ENCODE assay signal across 1 cellular context in genomic region chr12:56079729-56080555, GRCh38.
TF ChIP-seq lines count a peak whose summit lies in the region.

Gene ERBB3, plus strand, starts transcription at chr12:56080165. Its CDS starts 136 bp downstream, at chr12:56080301.

TF ChIP-seq in HEK293, 187 proteins besides CTCF, POLR2A, EP300 and RAD21 (continued from another document and continues in another):
- TF ChIP-seq ZNF518A (tag by site-specific recombination; conservative IDR thresholded peaks at IDR 0.05; ENCODE audit: low read depth) (no peak), ZNF274 (IDR thresholded peaks at IDR 0.05; ENCODE audit: low read length) (no peak), ZNF274 (tag by site-specific recombination; IDR thresholded peaks at IDR 0.05; ENCODE audit: borderline replicate concordance) (no peak), ZNF600 (tag by site-specific recombination; IDR thresholded peaks at IDR 0.05) (peak; percentile 100), GLIS2 (tag by site-specific recombination; IDR thresholded peaks at IDR 0.05) (peak; percentile 95), ZNF629 (tag by site-specific recombination; IDR thresholded peaks at IDR 0.05) (peak; percentile 84), ZNF138 (tag by site-specific recombination; IDR thresholded peaks at IDR 0.05; ENCODE audit: borderline replicate concordance) (no peak), PRDM6 (tag by site-specific recombination; IDR thresholded peaks at IDR 0.05) (no peak), ZNF610 (tag by site-specific recombination; IDR thresholded peaks at IDR 0.05; ENCODE audit: borderline replicate concordance) (peak; percentile 81), ZNF26 (tag by site-specific recombination; IDR thresholded peaks at IDR 0.05) (no peak), ZNF596 (tag by site-specific recombination; IDR thresholded peaks at IDR 0.05) (peak; percentile 96), ZNF585B (tag by site-specific recombination; IDR thresholded peaks at IDR 0.05) (no peak), ZNF114 (tag by site-specific recombination; IDR thresholded peaks at IDR 0.05) (no peak), ZNF19 (tag by site-specific recombination; IDR thresholded peaks at IDR 0.05; ENCODE audit: low read depth) (no peak), ZNF658 (tag by site-specific recombination; IDR thresholded peaks at IDR 0.05) (no peak), YY2 (tag by site-specific recombination; IDR thresholded peaks at IDR 0.05) (peak; percentile 62), EGR2 (tag by site-specific recombination; IDR thresholded peaks at IDR 0.05; ENCODE audit: low read depth) (peak; percentile 77), ZNF677 (tag by site-specific recombination; IDR thresholded peaks at IDR 0.05) (no peak), ZNF37A (tag by site-specific recombination; IDR thresholded peaks at IDR 0.05) (no peak), ZNF785 (tag by site-specific recombination; IDR thresholded peaks at IDR 0.05) (peak; percentile 80), PRDM2 (tag by site-specific recombination; IDR thresholded peaks at IDR 0.05; ENCODE audit: borderline replicate concordance) (peak; percentile 79; the same call in 1 of the 2 replicates), ZSCAN5A (tag by site-specific recombination; IDR thresholded peaks at IDR 0.05) (peak; percentile 67; the same call in 1 of the 2 replicates)
- TF ChIP-seq, protein P1, sequence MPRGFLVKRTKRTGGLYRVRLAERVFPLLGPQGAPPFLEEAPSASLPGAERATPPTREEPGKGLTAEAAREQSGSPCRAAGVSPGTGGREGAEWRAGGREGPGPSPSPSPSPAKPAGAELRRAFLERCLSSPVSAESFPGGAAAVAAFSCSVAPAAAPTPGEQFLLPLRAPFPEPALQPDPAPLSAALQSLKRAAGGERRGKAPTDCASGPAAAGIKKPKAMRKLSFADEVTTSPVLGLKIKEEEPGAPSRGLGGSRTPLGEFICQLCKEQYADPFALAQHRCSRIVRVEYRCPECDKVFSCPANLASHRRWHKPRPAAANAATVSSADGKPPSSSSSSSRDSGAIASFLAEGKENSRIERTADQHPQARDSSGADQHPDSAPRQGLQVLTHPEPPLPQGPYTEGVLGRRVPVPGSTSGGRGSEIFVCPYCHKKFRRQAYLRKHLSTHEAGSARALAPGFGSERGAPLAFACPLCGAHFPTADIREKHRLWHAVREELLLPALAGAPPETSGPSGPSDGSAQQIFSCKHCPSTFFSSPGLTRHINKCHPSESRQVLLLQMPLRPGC (tag by site-specific recombination; IDR thresholded peaks at IDR 0.05): peak; percentile 93
- TF ChIP-seq, protein P2, sequence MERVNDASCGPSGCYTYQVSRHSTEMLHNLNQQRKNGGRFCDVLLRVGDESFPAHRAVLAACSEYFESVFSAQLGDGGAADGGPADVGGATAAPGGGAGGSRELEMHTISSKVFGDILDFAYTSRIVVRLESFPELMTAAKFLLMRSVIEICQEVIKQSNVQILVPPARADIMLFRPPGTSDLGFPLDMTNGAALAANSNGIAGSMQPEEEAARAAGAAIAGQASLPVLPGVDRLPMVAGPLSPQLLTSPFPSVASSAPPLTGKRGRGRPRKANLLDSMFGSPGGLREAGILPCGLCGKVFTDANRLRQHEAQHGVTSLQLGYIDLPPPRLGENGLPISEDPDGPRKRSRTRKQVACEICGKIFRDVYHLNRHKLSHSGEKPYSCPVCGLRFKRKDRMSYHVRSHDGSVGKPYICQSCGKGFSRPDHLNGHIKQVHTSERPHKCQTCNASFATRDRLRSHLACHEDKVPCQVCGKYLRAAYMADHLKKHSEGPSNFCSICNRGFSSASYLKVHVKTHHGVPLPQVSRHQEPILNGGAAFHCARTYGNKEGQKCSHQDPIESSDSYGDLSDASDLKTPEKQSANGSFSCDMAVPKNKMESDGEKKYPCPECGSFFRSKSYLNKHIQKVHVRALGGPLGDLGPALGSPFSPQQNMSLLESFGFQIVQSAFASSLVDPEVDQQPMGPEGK (tag by site-specific recombination; IDR thresholded peaks at IDR 0.05): peak; percentile 100
- TF ChIP-seq, protein P3, sequence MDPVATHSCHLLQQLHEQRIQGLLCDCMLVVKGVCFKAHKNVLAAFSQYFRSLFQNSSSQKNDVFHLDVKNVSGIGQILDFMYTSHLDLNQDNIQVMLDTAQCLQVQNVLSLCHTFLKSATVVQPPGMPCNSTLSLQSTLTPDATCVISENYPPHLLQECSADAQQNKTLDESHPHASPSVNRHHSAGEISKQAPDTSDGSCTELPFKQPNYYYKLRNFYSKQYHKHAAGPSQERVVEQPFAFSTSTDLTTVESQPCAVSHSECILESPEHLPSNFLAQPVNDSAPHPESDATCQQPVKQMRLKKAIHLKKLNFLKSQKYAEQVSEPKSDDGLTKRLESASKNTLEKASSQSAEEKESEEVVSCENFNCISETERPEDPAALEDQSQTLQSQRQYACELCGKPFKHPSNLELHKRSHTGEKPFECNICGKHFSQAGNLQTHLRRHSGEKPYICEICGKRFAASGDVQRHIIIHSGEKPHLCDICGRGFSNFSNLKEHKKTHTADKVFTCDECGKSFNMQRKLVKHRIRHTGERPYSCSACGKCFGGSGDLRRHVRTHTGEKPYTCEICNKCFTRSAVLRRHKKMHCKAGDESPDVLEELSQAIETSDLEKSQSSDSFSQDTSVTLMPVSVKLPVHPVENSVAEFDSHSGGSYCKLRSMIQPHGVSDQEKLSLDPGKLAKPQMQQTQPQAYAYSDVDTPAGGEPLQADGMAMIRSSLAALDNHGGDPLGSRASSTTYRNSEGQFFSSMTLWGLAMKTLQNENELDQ (tag by site-specific recombination; IDR thresholded peaks at IDR 0.05; ENCODE audit: low read depth): no peak
- TF ChIP-seq, protein P4, sequence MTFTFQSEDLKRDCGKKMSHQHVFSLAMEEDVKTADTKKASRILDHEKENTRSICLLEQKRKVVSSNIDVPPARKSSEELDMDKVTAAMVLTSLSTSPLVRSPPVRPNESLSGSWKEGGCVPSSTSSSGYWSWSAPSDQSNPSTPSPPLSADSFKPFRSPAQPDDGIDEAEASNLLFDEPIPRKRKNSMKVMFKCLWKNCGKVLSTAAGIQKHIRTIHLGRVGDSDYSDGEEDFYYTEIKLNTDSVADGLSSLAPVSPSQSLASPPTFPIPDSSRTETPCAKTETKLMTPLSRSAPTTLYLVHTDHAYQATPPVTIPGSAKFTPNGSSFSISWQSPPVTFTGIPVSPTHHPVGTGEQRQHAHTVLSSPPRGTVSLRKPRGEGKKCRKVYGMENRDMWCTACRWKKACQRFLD (tag by site-specific recombination; IDR thresholded peaks at IDR 0.05): no peak
- TF ChIP-seq, protein P5, sequence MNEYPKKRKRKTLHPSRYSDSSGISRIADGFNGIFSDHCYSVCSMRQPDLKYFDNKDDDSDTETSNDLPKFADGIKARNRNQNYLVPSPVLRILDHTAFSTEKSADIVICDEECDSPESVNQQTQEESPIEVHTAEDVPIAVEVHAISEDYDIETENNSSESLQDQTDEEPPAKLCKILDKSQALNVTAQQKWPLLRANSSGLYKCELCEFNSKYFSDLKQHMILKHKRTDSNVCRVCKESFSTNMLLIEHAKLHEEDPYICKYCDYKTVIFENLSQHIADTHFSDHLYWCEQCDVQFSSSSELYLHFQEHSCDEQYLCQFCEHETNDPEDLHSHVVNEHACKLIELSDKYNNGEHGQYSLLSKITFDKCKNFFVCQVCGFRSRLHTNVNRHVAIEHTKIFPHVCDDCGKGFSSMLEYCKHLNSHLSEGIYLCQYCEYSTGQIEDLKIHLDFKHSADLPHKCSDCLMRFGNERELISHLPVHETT (tag by site-specific recombination; IDR thresholded peaks at IDR 0.05): peak; percentile 85
